ENCODE assay signal across 1 cellular context in genomic region chr16:53507464-53508180, GRCh38.
TF ChIP-seq lines count a peak whose summit lies in the region.

No MANE protein-coding gene starts in this region.

TF ChIP-seq in K562, 482 proteins besides CTCF, POLR2A, EP300 and RAD21 (continued from another document):
- TF ChIP-seq ATF6 (CRISPR knock-in tag; IDR thresholded peaks at IDR 0.05) (no peak), KDM1A (IDR thresholded peaks at IDR 0.05) (peak; percentile 94), ARID1B (IDR thresholded peaks at IDR 0.05) (peak; percentile 74), CEBPB (tag; IDR thresholded peaks at IDR 0.05) (no peak), CREM (IDR thresholded peaks at IDR 0.05; ENCODE audit: low read depth) (0 out of 2 replicates have a peak, but pooled peaks have one; percentile 5), PML (IDR thresholded peaks at IDR 0.05; ENCODE audit: low read length) (peak; percentile 67; the same call in 1 of the 2 replicates), ZNF695 (CRISPR knock-in tag; IDR thresholded peaks at IDR 0.05) (no peak), RCOR1 (IDR thresholded peaks at IDR 0.05; ENCODE audit: borderline replicate concordance in 1 of 2, low read depth in 2 of 2, low read length in 2 of 2) (peak in 1 of 2 experiments; percentile 90; a peak in 3 of 4 replicates), MITF (IDR thresholded peaks at IDR 0.05) (no peak), CBFA2T3 (IDR thresholded peaks at IDR 0.05) (peak; percentile 89), CHCHD3 (CRISPR knock-in tag; IDR thresholded peaks at IDR 0.05) (no peak), TGIF2 (CRISPR knock-in tag; IDR thresholded peaks at IDR 0.05) (no peak), CBFA2T2 (conservative IDR thresholded peaks at IDR 0.05) (peak; percentile 73), HMG20B (CRISPR knock-in tag; IDR thresholded peaks at IDR 0.05) (no peak), STAT5A (IDR thresholded peaks at IDR 0.05; ENCODE audit: borderline replicate concordance, low read length) (peak; percentile 50; the same call in 1 of the 2 replicates), CEBPG (CRISPR knock-in tag; IDR thresholded peaks at IDR 0.05) (no peak), CEBPG (tag; conservative IDR thresholded peaks at IDR 0.05 in 1 of 2, IDR thresholded peaks at IDR 0.05 in 1 of 2) (peak in 1 of 2 experiments; percentile 58; a peak in 1 of 4 replicates), NCOR1 (IDR thresholded peaks at IDR 0.05) (peak; percentile 65), ZBTB11 (CRISPR knock-in tag; IDR thresholded peaks at IDR 0.05) (peak in 1 of 3 experiments; percentile 46; a peak in 1 of 6 replicates), MCM3 (IDR thresholded peaks at IDR 0.05) (no peak), MCM7 (IDR thresholded peaks at IDR 0.05) (no peak), ZNF644 (tag; IDR thresholded peaks at IDR 0.05; ENCODE audit: low read depth) (0 out of 2 replicates have a peak, but pooled peaks have one; percentile 48), NELFE (IDR thresholded peaks at IDR 0.05; ENCODE audit: insufficient read depth, insufficient read length) (no peak), TEAD4 (IDR thresholded peaks at IDR 0.05; ENCODE audit: low read length) (peak; percentile 89), TEAD4 (CRISPR knock-in tag; IDR thresholded peaks at IDR 0.05; ENCODE audit: borderline replicate concordance) (no peak), L3MBTL2 (IDR thresholded peaks at IDR 0.05) (0 out of 2 replicates have a peak, but pooled peaks have one; percentile 39), ZNF609 (CRISPR knock-in tag; IDR thresholded peaks at IDR 0.05; ENCODE audit: borderline replicate concordance) (no peak), HDAC1 (IDR thresholded peaks at IDR 0.05) (peak in 1 of 2 experiments; percentile 79; a peak in 2 of 4 replicates), HES1 (IDR thresholded peaks at IDR 0.05; ENCODE audit: low read depth) (peak; percentile 64; the same call in 1 of the 2 replicates), TRIM24 (IDR thresholded peaks at IDR 0.05) (no peak; a peak in 1 of 4 replicates), MYC (IDR thresholded peaks at IDR 0.05; ENCODE audit: low read depth, low read length) (peak; percentile 42; the same call in 1 of the 2 replicates), MYC (CRISPR knock-in tag; IDR thresholded peaks at IDR 0.05; ENCODE audit: borderline replicate concordance, low read depth) (no peak), HMG20A (CRISPR knock-in tag; conservative IDR thresholded peaks at IDR 0.05) (0 out of 2 replicates have a peak, but pooled peaks have one; percentile 71), EP400 (IDR thresholded peaks at IDR 0.05) (peak; percentile 27; the same call in 1 of the 2 replicates), RBM39 (optimal IDR thresholded peaks at IDR 0.05; ENCODE audit: low read depth, low read length) (no peak), JUND (IDR thresholded peaks at IDR 0.05; ENCODE audit: borderline replicate concordance, low read depth, low read length) (0 out of 2 replicates have a peak, but pooled peaks have one; percentile 19), JUND (tag; IDR thresholded peaks at IDR 0.05; ENCODE audit: borderline replicate concordance, low read depth, low read length) (no peak), FOSL1 (tag; conservative IDR thresholded peaks at IDR 0.05) (peak; percentile 74), POLR2AphosphoS5 (IDR thresholded peaks at IDR 0.05; ENCODE audit: control insufficient read depth, insufficient read depth, low read depth, low read length) (peak; percentile 67), HDAC2 (IDR thresholded peaks at IDR 0.05) (peak; percentile 52; the same call in 1 of the 2 replicates), KLF16 (IDR thresholded peaks at IDR 0.05) (peak; percentile 75), ATF3 (IDR thresholded peaks at IDR 0.05) (peak; percentile 57), ATF3 (CRISPR knock-in tag; conservative IDR thresholded peaks at IDR 0.05) (no peak)
